Comparison of ENCODE assay signal across 1 cellular context in the genomic region with DNA sequence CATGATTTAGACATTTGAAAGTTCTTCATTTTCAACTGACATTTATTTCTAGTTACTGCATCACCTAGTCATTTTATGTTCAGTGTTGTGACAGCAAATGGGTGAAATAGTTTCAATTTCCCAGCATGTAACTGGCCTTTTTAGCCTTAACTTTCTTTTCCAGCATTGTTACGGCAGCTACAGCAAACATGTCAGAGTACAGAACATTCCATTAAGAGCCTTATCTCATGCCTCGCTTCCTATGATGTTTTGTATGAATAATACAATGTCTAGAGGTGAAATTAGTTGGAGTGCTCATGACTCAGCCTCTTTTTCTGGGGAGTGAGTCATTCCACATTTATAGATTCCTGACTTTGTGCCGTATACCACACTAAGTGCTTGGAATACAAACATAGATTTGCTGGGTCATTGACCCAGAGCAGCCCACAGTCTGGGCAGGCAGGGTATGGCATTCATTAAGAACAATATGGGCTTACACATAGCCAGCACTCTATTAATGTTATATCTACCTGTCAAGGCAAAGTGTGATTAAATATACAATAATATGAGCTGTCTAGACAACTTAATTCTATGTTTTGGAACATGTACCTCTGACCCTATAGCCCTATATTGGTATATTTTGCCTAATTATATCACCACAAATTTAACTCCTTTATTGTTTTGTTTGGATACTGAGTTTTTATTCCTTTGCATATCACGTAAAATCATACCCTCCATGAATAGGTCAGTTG.
TF ChIP-seq lines count a peak whose summit lies in the region.

No MANE protein-coding gene starts in this region.

TF ChIP-seq in HEK293, 187 proteins besides CTCF, POLR2A, EP300 and RAD21 (continued from another document):
- TF ChIP-seq, protein P1, sequence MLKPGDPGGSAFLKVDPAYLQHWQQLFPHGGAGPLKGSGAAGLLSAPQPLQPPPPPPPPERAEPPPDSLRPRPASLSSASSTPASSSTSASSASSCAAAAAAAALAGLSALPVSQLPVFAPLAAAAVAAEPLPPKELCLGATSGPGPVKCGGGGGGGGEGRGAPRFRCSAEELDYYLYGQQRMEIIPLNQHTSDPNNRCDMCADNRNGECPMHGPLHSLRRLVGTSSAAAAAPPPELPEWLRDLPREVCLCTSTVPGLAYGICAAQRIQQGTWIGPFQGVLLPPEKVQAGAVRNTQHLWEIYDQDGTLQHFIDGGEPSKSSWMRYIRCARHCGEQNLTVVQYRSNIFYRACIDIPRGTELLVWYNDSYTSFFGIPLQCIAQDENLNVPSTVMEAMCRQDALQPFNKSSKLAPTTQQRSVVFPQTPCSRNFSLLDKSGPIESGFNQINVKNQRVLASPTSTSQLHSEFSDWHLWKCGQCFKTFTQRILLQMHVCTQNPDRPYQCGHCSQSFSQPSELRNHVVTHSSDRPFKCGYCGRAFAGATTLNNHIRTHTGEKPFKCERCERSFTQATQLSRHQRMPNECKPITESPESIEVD (tag by site-specific recombination; IDR thresholded peaks at IDR 0.05), result peak; percentile 93
- 0 out of 2 replicates have a peak, but pooled peaks have one; percentile 33 for TF ChIP-seq MZF1 (tag by site-specific recombination; IDR thresholded peaks at IDR 0.05; ENCODE audit: borderline replicate concordance)
- TF ChIP-seq, protein P2, sequence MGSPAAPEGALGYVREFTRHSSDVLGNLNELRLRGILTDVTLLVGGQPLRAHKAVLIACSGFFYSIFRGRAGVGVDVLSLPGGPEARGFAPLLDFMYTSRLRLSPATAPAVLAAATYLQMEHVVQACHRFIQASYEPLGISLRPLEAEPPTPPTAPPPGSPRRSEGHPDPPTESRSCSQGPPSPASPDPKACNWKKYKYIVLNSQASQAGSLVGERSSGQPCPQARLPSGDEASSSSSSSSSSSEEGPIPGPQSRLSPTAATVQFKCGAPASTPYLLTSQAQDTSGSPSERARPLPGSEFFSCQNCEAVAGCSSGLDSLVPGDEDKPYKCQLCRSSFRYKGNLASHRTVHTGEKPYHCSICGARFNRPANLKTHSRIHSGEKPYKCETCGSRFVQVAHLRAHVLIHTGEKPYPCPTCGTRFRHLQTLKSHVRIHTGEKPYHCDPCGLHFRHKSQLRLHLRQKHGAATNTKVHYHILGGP (tag by site-specific recombination; IDR thresholded peaks at IDR 0.05), result peak; percentile 20; the same call in 1 of the 2 replicates
- peak; percentile 5 for TF ChIP-seq ZNF510 (tag by site-specific recombination; IDR thresholded peaks at IDR 0.05; ENCODE audit: insufficient replicate concordance)
- TF ChIP-seq ZNF558 (tag by site-specific recombination; IDR thresholded peaks at IDR 0.05), result peak; percentile 85
- TF ChIP-seq ZFP41 (tag by site-specific recombination; IDR thresholded peaks at IDR 0.05; ENCODE audit: borderline replicate concordance), result no peak
- peak; percentile 53 for TF ChIP-seq SETDB1 (IDR thresholded peaks at IDR 0.05; ENCODE audit: insufficient read length, low read length)
- TF ChIP-seq, protein P3, sequence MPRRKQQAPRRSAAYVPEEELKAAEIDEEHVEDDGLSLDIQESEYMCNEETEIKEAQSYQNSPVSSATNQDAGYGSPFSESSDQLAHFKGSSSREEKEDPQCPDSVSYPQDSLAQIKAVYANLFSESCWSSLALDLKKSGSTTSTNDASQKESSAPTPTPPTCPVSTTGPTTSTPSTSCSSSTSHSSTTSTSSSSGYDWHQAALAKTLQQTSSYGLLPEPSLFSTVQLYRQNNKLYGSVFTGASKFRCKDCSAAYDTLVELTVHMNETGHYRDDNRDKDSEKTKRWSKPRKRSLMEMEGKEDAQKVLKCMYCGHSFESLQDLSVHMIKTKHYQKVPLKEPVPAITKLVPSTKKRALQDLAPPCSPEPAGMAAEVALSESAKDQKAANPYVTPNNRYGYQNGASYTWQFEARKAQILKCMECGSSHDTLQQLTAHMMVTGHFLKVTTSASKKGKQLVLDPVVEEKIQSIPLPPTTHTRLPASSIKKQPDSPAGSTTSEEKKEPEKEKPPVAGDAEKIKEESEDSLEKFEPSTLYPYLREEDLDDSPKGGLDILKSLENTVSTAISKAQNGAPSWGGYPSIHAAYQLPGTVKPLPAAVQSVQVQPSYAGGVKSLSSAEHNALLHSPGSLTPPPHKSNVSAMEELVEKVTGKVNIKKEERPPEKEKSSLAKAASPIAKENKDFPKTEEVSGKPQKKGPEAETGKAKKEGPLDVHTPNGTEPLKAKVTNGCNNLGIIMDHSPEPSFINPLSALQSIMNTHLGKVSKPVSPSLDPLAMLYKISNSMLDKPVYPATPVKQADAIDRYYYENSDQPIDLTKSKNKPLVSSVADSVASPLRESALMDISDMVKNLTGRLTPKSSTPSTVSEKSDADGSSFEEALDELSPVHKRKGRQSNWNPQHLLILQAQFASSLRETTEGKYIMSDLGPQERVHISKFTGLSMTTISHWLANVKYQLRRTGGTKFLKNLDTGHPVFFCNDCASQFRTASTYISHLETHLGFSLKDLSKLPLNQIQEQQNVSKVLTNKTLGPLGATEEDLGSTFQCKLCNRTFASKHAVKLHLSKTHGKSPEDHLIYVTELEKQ (tag by site-specific recombination; IDR thresholded peaks at IDR 0.05; ENCODE audit: borderline replicate concordance), result peak; percentile 94
- TF ChIP-seq ZFP37 (tag by site-specific recombination; IDR thresholded peaks at IDR 0.05), result peak; percentile 63; the same call in 1 of the 2 replicates
- peak; percentile 55; the same call in 1 of the 2 replicates for TF ChIP-seq TRIM28 (IDR thresholded peaks at IDR 0.05; ENCODE audit: borderline replicate concordance, low read length)
- peak; percentile 98 for TF ChIP-seq ZSCAN16 (tag by site-specific recombination; IDR thresholded peaks at IDR 0.05)
- TF ChIP-seq GLI2 (tag by site-specific recombination; IDR thresholded peaks at IDR 0.05; ENCODE audit: borderline replicate concordance, low read depth), result peak; percentile 86
- TF ChIP-seq ZNF324 (tag by site-specific recombination; IDR thresholded peaks at IDR 0.05), result peak; percentile 70
- TF ChIP-seq SALL2 (tag by site-specific recombination; IDR thresholded peaks at IDR 0.05; ENCODE audit: borderline replicate concordance), result no peak
- TF ChIP-seq, protein P4, sequence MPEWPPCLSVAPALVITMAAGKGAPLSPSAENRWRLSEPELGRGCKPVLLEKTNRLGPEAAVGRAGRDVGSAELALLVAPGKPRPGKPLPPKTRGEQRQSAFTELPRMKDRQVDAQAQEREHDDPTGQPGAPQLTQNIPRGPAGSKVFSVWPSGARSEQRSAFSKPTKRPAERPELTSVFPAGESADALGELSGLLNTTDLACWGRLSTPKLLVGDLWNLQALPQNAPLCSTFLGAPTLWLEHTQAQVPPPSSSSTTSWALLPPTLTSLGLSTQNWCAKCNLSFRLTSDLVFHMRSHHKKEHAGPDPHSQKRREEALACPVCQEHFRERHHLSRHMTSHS (tag by site-specific recombination; IDR thresholded peaks at IDR 0.05), result peak; percentile 60; the same call in 1 of the 2 replicates
